In the genomic region with DNA sequence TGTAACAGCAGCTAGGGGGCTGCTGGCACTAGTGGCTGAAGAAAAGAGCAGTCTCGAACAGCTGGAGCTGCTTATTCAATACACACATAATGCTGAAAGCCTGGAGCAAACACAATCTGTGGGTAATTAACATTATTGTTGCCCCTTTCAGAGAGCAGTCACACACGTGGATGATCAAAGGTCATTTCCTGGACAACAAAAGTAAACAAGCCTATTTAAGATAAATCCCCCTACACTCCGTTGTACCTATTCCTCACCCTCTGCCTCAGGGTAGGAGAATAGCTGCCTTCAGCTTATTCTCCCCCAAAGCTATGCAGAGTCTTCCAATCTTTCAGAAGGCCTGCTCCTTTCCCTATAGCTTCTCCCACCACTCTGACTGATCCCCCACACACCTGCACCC, we compare ENCODE assay signal across 25 cellular contexts.
"Had no signal": no experiment of that assay in that cellular context is flagged by ENCODE, and none has a peak within 500 bp of the region (broad histone marks: within the 10 kb centered on the region; RNA-seq: fewer than 3 reads in every experiment).

No MANE protein-coding gene starts in this region.

- H3K4me1 ChIP-seq: adrenal gland, body of pancreas, esophagus squamous epithelium, heart right ventricle, neural progenitor cell, right atrium auricular region, spleen, testis, transverse colon had no signal

- H3K9me3 Mint-ChIP-seq: activated T-helper 1 cell treated with anti-CD3 and anti-CD28 coated beads, Interleukin-12 subunit alpha, Interleukin-12 subunit beta, Interleukin-2, Interleukin-4 antibody, amounts not matched to agents 30 ng/mL and 10 ng/mL and 1 ng/mL, durations not matched to agents 14 hours and 24 hours and 36 hours had no signal

- H3K9me3 ChIP-seq: adrenal gland, body of pancreas, esophagus squamous epithelium, heart right ventricle, right atrium auricular region, testis, transverse colon had no signal

- DNase-seq: activated CD4-positive, alpha-beta T cell treated with anti-CD3 and anti-CD28 coated beads for 48 hours; activated CD4-positive, alpha-beta T cell treated with anti-CD3 and anti-CD28 coated beads, Interleukin-2, amount 50 U/mL, for 48 hours; activated CD8-positive, alpha-beta memory T cell treated with anti-CD3 and anti-CD28 coated beads for 24 hours; activated effector memory CD4-positive, alpha-beta T cell treated with anti-CD3 and anti-CD28 coated beads, Interleukin-2, amount 50 U/mL, for 16 hours; activated naive CD4-positive, alpha-beta T cell treated with anti-CD3 and anti-CD28 coated beads for 36 hours; activated naive CD8-positive, alpha-beta T cell treated with anti-CD3 and anti-CD28 coated beads for 36 hours; adrenal gland; aorta; body of pancreas; effector CD8-positive, alpha-beta T cell; esophagus squamous epithelium; foreskin melanocyte; heart right ventricle; left ventricle myocardium superior; natural killer cell; spleen; stimulated activated naive CD4-positive, alpha-beta T cell; testis; transverse colon had no signal

- H3K9ac ChIP-seq: neural progenitor cell had no signal

- H3K36me3 Mint-ChIP-seq: activated naive CD8-positive, alpha-beta T cell treated with anti-CD3 and anti-CD28 coated beads for 36 hours; natural killer cell; neural progenitor cell had no signal

- H3K4me3 ChIP-seq: adrenal gland, body of pancreas, esophagus squamous epithelium, heart right ventricle, neural progenitor cell, right atrium auricular region, spleen, testis, transverse colon had no signal

- H3K36me3 ChIP-seq: adrenal gland, esophagus squamous epithelium, heart right ventricle, neural progenitor cell, right atrium auricular region, spleen, transverse colon had no signal

- H3K4me1 Mint-ChIP-seq: activated naive CD8-positive, alpha-beta T cell treated with anti-CD3 and anti-CD28 coated beads for 36 hours; natural killer cell; neural progenitor cell had no signal

- ATAC-seq: activated CD4-positive, CD25-positive, alpha-beta regulatory T cell treated with anti-CD3 and anti-CD28 coated beads, Interleukin-2, amount 50 U/mL, for 24 hours; body of pancreas; heart right ventricle; left ventricle myocardium superior; natural killer cell had no signal

- H3K4me2 ChIP-seq: neural progenitor cell had no signal

- H2AFZ ChIP-seq: neural progenitor cell had no signal

- H3K27me3 ChIP-seq: adrenal gland, body of pancreas, esophagus squamous epithelium, heart right ventricle, neural progenitor cell, right atrium auricular region, spleen, testis, transverse colon had no signal

- H3K27ac ChIP-seq: adrenal gland, body of pancreas, epithelial cell of prostate, esophagus squamous epithelium, heart right ventricle, neural progenitor cell, right atrium auricular region, spleen, testis, transverse colon, VCaP had no signal

- H3K27ac Mint-ChIP-seq: activated naive CD4-positive, alpha-beta T cell treated with anti-CD3 and anti-CD28 coated beads for 36 hours; activated naive CD8-positive, alpha-beta T cell treated with anti-CD3 and anti-CD28 coated beads for 36 hours; activated T-helper 1 cell treated with anti-CD3 and anti-CD28 coated beads, Interleukin-12 subunit alpha, Interleukin-12 subunit beta, Interleukin-2, Interleukin-4 antibody, amounts not matched to agents 30 ng/mL and 10 ng/mL and 1 ng/mL, durations not matched to agents 14 hours and 24 hours and 36 hours; natural killer cell; neural progenitor cell had no signal

- H3K4me3 Mint-ChIP-seq: activated naive CD4-positive, alpha-beta T cell treated with anti-CD3 and anti-CD28 coated beads for 36 hours; activated naive CD8-positive, alpha-beta T cell treated with anti-CD3 and anti-CD28 coated beads for 36 hours; activated T-helper 1 cell treated with anti-CD3 and anti-CD28 coated beads, Interleukin-12 subunit alpha, Interleukin-12 subunit beta, Interleukin-2, Interleukin-4 antibody, amounts not matched to agents 30 ng/mL and 10 ng/mL and 1 ng/mL, durations not matched to agents 14 hours and 24 hours and 36 hours; natural killer cell; neural progenitor cell had no signal

- H3K27me3 Mint-ChIP-seq: activated naive CD8-positive, alpha-beta T cell treated with anti-CD3 and anti-CD28 coated beads for 36 hours had no signal
